ENCODE assay signal across 35 cellular contexts in genomic region chr4:84176061-84176460, GRCh38.
"Had no signal": no experiment of that assay in that cellular context is flagged by ENCODE, and none has a peak within 500 bp of the region (broad histone marks: within the 10 kb centered on the region; RNA-seq: fewer than 3 reads in every experiment).

No MANE protein-coding gene starts in this region.

- H3K36me3 ChIP-seq: MG63 had no signal

- H3K9ac ChIP-seq: KMS-11 had no signal

- DNase-seq: Kasumi-1, MG63, MM.1S, MV-4-11, NCI-H1048, NCI-H1092, NCI-H1092 treated with DMSO at 0.1 percent for 48 hours, NCI-H1105, NCI-H1105 treated with DMSO at 0.1 percent for 48 hours, NCI-H1417 treated with DMSO at 0.1 percent for 48 hours, NCI-H1436, NCI-H1436 treated with DMSO at 0.1 percent for 48 hours, NCI-H146, NCI-H1694, NCI-H1694 treated with DMSO at 0.1 percent for 48 hours, NCI-H187, NCI-H187 treated with DMSO at 0.1 percent for 48 hours, NCI-H1930, NCI-H2029, NCI-H2029 treated with DMSO at 0.1 percent for 48 hours, NCI-H2081, NCI-H2081 treated with DMSO at 0.1 percent for 48 hours, NCI-H2107, NCI-H2171, NCI-H2171 treated with DMSO at 0.1 percent for 48 hours, NCI-H226, NCI-H345, NCI-H446, NCI-H446 treated with DMSO at 0.1 percent for 48 hours, NCI-H510A, NCI-H510A treated with DMSO at 0.1 percent for 48 hours, NCI-H524, NCI-H524 treated with DMSO at 0.1 percent for 48 hours, NCI-H526 had no signal

- H3K27ac ChIP-seq: KMS-11 had no signal

- H3K4me3 ChIP-seq: MG63 had no signal

- H3K9me3 ChIP-seq: MG63 had no signal

- H3K4me2 ChIP-seq: KMS-11 had no signal

- H3K27me3 ChIP-seq: MG63 had no signal
